Comparison of ENCODE assay signal across 8 cellular contexts in the genomic region with DNA sequence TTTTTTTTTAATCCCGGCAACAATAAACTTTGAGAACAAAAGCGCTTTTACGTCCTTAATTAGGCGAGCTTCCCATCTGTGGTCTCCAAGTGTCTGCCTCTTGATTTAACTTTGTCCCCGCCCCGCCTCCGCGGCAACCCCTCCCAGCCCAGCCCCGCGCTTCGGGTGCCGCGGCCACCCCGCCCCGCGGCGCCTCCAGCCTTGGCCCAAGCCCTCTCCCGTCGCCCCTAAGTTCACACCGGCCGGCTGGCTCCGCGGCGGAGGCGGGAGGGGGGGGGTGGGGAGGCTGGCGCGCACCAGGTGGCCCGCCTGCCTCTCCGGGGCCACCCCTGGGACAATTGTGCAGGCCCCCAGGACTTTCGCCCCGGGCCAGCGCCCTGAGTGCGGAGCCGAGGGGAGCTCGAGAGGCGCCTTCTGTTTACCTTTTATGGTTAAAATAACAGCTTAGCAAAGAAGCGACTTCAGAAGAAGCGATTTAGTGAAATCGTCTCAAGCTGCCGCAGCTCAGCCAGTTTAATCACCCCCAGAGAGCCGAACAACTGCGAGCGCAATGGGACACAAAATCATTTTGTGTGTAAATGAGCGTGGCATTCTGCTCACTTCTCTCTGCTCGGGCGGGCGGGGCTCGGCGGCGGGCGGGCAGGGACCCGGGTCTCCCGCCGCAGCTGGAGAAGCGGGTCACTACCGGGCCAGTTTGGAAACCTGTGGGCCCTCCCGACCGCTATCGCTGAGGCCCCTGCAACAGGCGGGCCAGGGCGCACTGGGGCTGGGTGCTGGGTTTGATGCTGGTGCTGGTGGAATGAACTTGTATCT. TPM values are rescaled to one million over a fixed set of nuclear protein-coding genes. Genes with fewer than 3 reads are reported as not detected.
A peak's percentile ranks its signal among the peaks of the same experiment; 100 is the strongest.
DNase-seq lines count a peak whose midpoint lies in the region; ATAC-seq and TF ChIP-seq lines count a peak whose summit lies in the region.

No MANE protein-coding gene starts in this region.

- no peaks in the 10 kb centered on the region for H3K27me3 ChIP-seq in muscle layer of colon (ENCODE audit: control insufficient read depth in 1 of 2, insufficient read depth in 2 of 2, low read length in 2 of 2)

- H3K27ac ChIP-seq in muscle layer of colon (ENCODE audit: low read depth, low read length) = peak overlapping the region; percentile 82

- no peak overlapping the region for H3K27ac Mint-ChIP-seq in T-cell

- no peak for TF ChIP-seq CTCF in epithelial cell of proximal tubule (conservative IDR thresholded peaks at IDR 0.05; ENCODE audit: low read depth, low read length)

- H3K4me3 Mint-ChIP-seq in T-cell = peak overlapping the region; percentile 52 to 76 (median 67)

- ATAC-seq in T-cell (replicated peaks in 1 of 4) (peak in 1 of 4 experiments; percentile 28), GM21367 (IDR thresholded peaks at IDR 0.05; ENCODE audit: unreplicated experiment) (no peak), HG02885 (IDR thresholded peaks at IDR 0.05; ENCODE audit: poor library complexity, unreplicated experiment) (no peak)

- H3K4me3 ChIP-seq in epithelial cell of proximal tubule (ENCODE audit: low read depth, low read length) (peak overlapping the region; percentile 48), muscle layer of colon (ENCODE audit: low read depth in 1 of 2, low read length in 2 of 2) (peak overlapping the region; percentile 38 to 68)

- peaks cover 23% of the 10 kb centered on the region for H3K4me1 ChIP-seq in muscle layer of colon (ENCODE audit: insufficient read depth, low read length)

- DNase-seq in NCI-H510A treated with DMSO at 0.1 percent for 48 hours (lab: John Stamatoyannopoulos, UW) = peak; percentile 45
- no peak for DNase-seq in NCI-H510A (lab: John Stamatoyannopoulos, UW)
- peak in 1 of 34 experiments; percentile 12 for DNase-seq in T-cell
- no peak for DNase-seq in epithelial cell of proximal tubule (ENCODE audit: low read depth)
- no peak for DNase-seq in Ammon's horn (ENCODE audit: low spot score)

- H3K27me3 Mint-ChIP-seq in T-cell = peaks cover 24 to 26% of the 10 kb centered on the region in 2 donors

- peak overlapping the region; percentile 37 for H3K9ac ChIP-seq in muscle layer of colon (ENCODE audit: low read length)

- CTCF ChIA-PET in T-cell (lab: Charles Lee) = interaction anchor here (0.5 to 0.7 kb wide), 2 partner anchors 18 to 384 kb away, joined by 3 to 5 read pairs; no protein-coding TSS in a partner anchor

- H3K9me3 Mint-ChIP-seq in T-cell = no peaks in the 10 kb centered on the region

- H3K4me1 Mint-ChIP-seq in T-cell = peaks cover 0 to 9% (median 4%) of the 10 kb centered on the region in 3 donors

- no peaks in the 10 kb centered on the region for H3K9me3 ChIP-seq in muscle layer of colon (ENCODE audit: low read length)

- POLR2A ChIA-PET in T-cell (lab: Charles Lee) = no interaction called here

- H3K36me3 Mint-ChIP-seq in T-cell = no peaks in the 10 kb centered on the region

- peaks cover 23% of the 10 kb centered on the region for H3K36me3 ChIP-seq in muscle layer of colon (ENCODE audit: insufficient read depth, low read length)

RNA-seq across cellular contexts. Expression of a gene that starts 1.4 kb away (rescaled TPM):
- total RNA-seq in T-cell = 10 to 100 TPM in 1 of 5 donors, 1 to 10 TPM in 4; 3.2 to 11.1 (median 5.2) TPM
- 22.4 and 41.3 TPM in 2 replicates for total RNA-seq in epithelial cell of proximal tubule
